ENCODE assay signal across 11 cellular contexts in genomic region chr9:120362446-120362845, GRCh38.
"Had no signal": no experiment of that assay in that cellular context is flagged by ENCODE, and none has a peak within 500 bp of the region (broad histone marks: within the 10 kb centered on the region; RNA-seq: fewer than 3 reads in every experiment).

No MANE protein-coding gene starts in this region.

- DNase-seq: activated CD4-positive, alpha-beta T cell treated with anti-CD3 and anti-CD28 coated beads for 1 hour; activated CD4-positive, alpha-beta T cell treated with anti-CD3 and anti-CD28 coated beads, Interleukin-2, amount 50 U/mL, for 48 hours; activated gamma-delta T cell treated with Interleukin-2 at 50 U/mL for 16 hours; activated T-cell treated with anti-CD3 and anti-CD28 coated beads, Interleukin-2, amount 50 U/mL, for 72 hours; central memory CD4-positive, alpha-beta T cell; erythroblast; kidney; pancreas; stimulated activated CD4-positive, alpha-beta T cell treated with anti-CD3 and anti-CD28 coated beads, Interleukin-15, amount 100 ng/mL, for 24 hours; stimulated activated CD4-positive, alpha-beta T cell treated with anti-CD3 and anti-CD28 coated beads, Interleukin-4, amount 100 ng/mL, for 24 hours had no signal

- FAIRE-seq: frontal cortex, kidney, pancreas had no signal

- H3K27ac ChIP-seq: pancreas had no signal

- H3K27me3 ChIP-seq: pancreas had no signal

- H3K4me1 ChIP-seq: pancreas had no signal

- H3K4me3 ChIP-seq: pancreas had no signal

- H3K36me3 ChIP-seq: pancreas had no signal

- ATAC-seq: activated T-cell treated with anti-CD3 and anti-CD28 coated beads, Interleukin-2, amount 50 U/mL, for 72 hours; pancreas had no signal

- H3K9me3 ChIP-seq: pancreas had no signal
